ENCODE assay signal across 14 cellular contexts in the genomic region with DNA sequence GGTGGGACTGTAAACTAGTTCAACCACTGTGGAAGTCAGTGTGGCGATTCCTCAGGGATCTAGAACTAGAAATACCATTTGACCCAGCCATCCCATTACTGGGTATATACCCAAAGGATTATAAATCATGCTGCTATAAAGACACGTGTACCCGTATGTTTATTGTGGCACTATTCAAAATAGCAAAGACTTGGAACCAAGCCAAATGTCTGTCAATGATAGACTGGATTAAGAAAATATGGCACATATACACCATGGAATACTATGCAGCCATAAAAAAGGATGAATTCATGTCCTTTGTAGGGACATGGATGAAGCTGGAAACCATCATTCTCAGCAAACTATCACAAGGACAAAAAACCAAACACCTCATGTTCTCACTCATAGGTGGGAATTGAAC. TPM values are rescaled to one million over a fixed set of nuclear protein-coding genes. Genes with fewer than 3 reads are reported as not detected.
"Had no signal": no experiment of that assay in that cellular context is flagged by ENCODE, and none has a peak within 500 bp of the region (broad histone marks: within the 10 kb centered on the region; RNA-seq: fewer than 3 reads in every experiment).

No MANE protein-coding gene starts in this region.

RNA-seq across cellular contexts. Expression of a gene that starts 11.9 kb away (rescaled TPM):
- total RNA-seq: activated B cell treated with CpG ODN at 0.5 μM for 24 hours; activated CD4-positive, alpha-beta memory T cell treated with anti-CD3 and anti-CD28 coated beads for 36 hours; activated CD4-positive, alpha-beta memory T cell treated with anti-CD3 and anti-CD28 coated beads, Interleukin-2, amount 10 ng/mL, durations not matched to agents 7 days and 5 days; activated CD4-positive, alpha-beta T cell treated with anti-CD3 and anti-CD28 coated beads for 36 hours; activated CD4-positive, alpha-beta T cell treated with anti-CD3 and anti-CD28 coated beads, Interleukin-2, amount 10 ng/mL, durations not matched to agents 24 days and 14 days; activated CD4-positive, alpha-beta T cell treated with anti-CD3 and anti-CD28 coated beads, Interleukin-2, amount 10 ng/mL, durations not matched to agents 7 days and 5 days; activated CD8-positive, alpha-beta memory T cell treated with anti-CD3 and anti-CD28 coated beads for 36 hours; activated CD8-positive, alpha-beta memory T cell treated with anti-CD3 and anti-CD28 coated beads, Interleukin-2, amount 10 ng/mL, durations not matched to agents 7 days and 5 days; activated CD8-positive, alpha-beta T cell treated with anti-CD3 and anti-CD28 coated beads for 36 hours; activated CD8-positive, alpha-beta T cell treated with anti-CD3 and anti-CD28 coated beads, Interleukin-2, amount 10 ng/mL, durations not matched to agents 7 days and 5 days; T-helper 1 cell treated with Interleukin-12 subunit alpha and Interleukin-12 subunit beta and Interleukin-4 antibody, amounts not matched to agents 30 ng/mL and 1 ng/mL, for 36 hours; T-helper 17 cell; T-helper 2 cell treated with Interferon-gamma antibody and Interleukin-4, amounts not matched to agents 100 ng/mL and 5 ng/mL, for 36 hours; WTC11 had no signal

RNA-seq across cellular contexts. Expression of a gene that starts 37.1 kb away (rescaled TPM):
- total RNA-seq: activated B cell treated with CpG ODN at 0.5 μM for 24 hours; activated CD4-positive, alpha-beta memory T cell treated with anti-CD3 and anti-CD28 coated beads for 36 hours; activated CD4-positive, alpha-beta memory T cell treated with anti-CD3 and anti-CD28 coated beads, Interleukin-2, amount 10 ng/mL, durations not matched to agents 7 days and 5 days; activated CD4-positive, alpha-beta T cell treated with anti-CD3 and anti-CD28 coated beads for 36 hours; activated CD4-positive, alpha-beta T cell treated with anti-CD3 and anti-CD28 coated beads, Interleukin-2, amount 10 ng/mL, durations not matched to agents 24 days and 14 days; activated CD4-positive, alpha-beta T cell treated with anti-CD3 and anti-CD28 coated beads, Interleukin-2, amount 10 ng/mL, durations not matched to agents 7 days and 5 days; activated CD8-positive, alpha-beta memory T cell treated with anti-CD3 and anti-CD28 coated beads for 36 hours; activated CD8-positive, alpha-beta memory T cell treated with anti-CD3 and anti-CD28 coated beads, Interleukin-2, amount 10 ng/mL, durations not matched to agents 7 days and 5 days; activated CD8-positive, alpha-beta T cell treated with anti-CD3 and anti-CD28 coated beads for 36 hours; activated CD8-positive, alpha-beta T cell treated with anti-CD3 and anti-CD28 coated beads, Interleukin-2, amount 10 ng/mL, durations not matched to agents 7 days and 5 days; T-helper 1 cell treated with Interleukin-12 subunit alpha and Interleukin-12 subunit beta and Interleukin-4 antibody, amounts not matched to agents 30 ng/mL and 1 ng/mL, for 36 hours; T-helper 17 cell; T-helper 2 cell treated with Interferon-gamma antibody and Interleukin-4, amounts not matched to agents 100 ng/mL and 5 ng/mL, for 36 hours had no signal
